Comparison of ENCODE assay signal across 13 cellular contexts in genomic region chr15:71237456-71238188, GRCh38.
DNase-seq lines count a peak whose midpoint lies in the region; ATAC-seq lines count a peak whose summit lies in the region.
"Had no signal": no experiment of that assay in that cellular context is flagged by ENCODE, and none has a peak within 500 bp of the region (broad histone marks: within the 10 kb centered on the region; RNA-seq: fewer than 3 reads in every experiment).

No MANE protein-coding gene starts in this region.

- in situ Hi-C loops in Caki2 (cut with HindIII; ENCODE audit: low pct_unique_long_range_greater_than_20kb, low sequenced_read_pairs) = no loop called here

- no peaks in the 10 kb centered on the region for H3K36me3 ChIP-seq in effector memory CD4-positive, alpha-beta T cell (ENCODE audit: control insufficient read depth, insufficient read depth, low read length)
- H3K36me3 ChIP-seq: HAP-1, pancreas had no signal

- no peak overlapping the region for H3K27ac Mint-ChIP-seq in activated CD8-positive, alpha-beta T cell treated with anti-CD3 and anti-CD28 coated beads, Interleukin-2, amount 10 ng/mL, durations not matched to agents 7 days and 5 days
- H3K27ac Mint-ChIP-seq: endodermal cell had no signal

- H3K27me3 Mint-ChIP-seq in activated CD8-positive, alpha-beta T cell treated with anti-CD3 and anti-CD28 coated beads, Interleukin-2, amount 10 ng/mL, durations not matched to agents 7 days and 5 days (ENCODE audit: low read depth) = peaks cover 3% of the 10 kb centered on the region

- CTCF ChIA-PET in activated CD8-positive, alpha-beta T cell treated with anti-CD3 and anti-CD28 coated beads, Interleukin-2, amount 10 ng/mL, durations not matched to agents 7 days and 5 days (lab: Charles Lee) = no interaction called here

- H3K27me3 ChIP-seq in effector memory CD4-positive, alpha-beta T cell (replicated peaks; ENCODE audit: control insufficient read depth, insufficient read depth, low read length, poor library complexity, severe bottlenecking) = no peaks in the 10 kb centered on the region
- H3K27me3 ChIP-seq: pancreas had no signal

- POLR2A ChIA-PET in activated CD8-positive, alpha-beta T cell treated with anti-CD3 and anti-CD28 coated beads, Interleukin-2, amount 10 ng/mL, durations not matched to agents 7 days and 5 days (lab: Charles Lee) = no interaction called here

- H3K4me1 Mint-ChIP-seq in activated CD8-positive, alpha-beta T cell treated with anti-CD3 and anti-CD28 coated beads, Interleukin-2, amount 10 ng/mL, durations not matched to agents 7 days and 5 days (ENCODE audit: low read depth) = no peaks in the 10 kb centered on the region
- H3K4me1 Mint-ChIP-seq: stimulated activated naive CD8-positive, alpha-beta T cell treated with anti-CD3 and anti-CD28 coated beads, Interleukin-15, amount 100 ng/mL, for 72 hours had no signal

- peak; percentile 88 for DNase-seq in Caki2 (ENCODE audit: low read depth)
- peak; percentile 33 for DNase-seq in NCI-H69 (lab: John Stamatoyannopoulos, UW)
- DNase-seq in mucosa of gallbladder (ENCODE audit: low spot score) = peak; percentile 76
- DNase-seq in effector memory CD4-positive, alpha-beta T cell = no peak
- no peak for DNase-seq in activated T-cell treated with anti-CD3 and anti-CD28 coated beads, Interleukin-2, amount 50 U/mL, for 48 hours
- no peak for DNase-seq in activated CD8-positive, alpha-beta T cell treated with anti-CD3 and anti-CD28 coated beads, Interleukin-2, amount 10 ng/mL, durations not matched to agents 7 days and 5 days
- DNase-seq: endodermal cell; NCI-H1436; pancreas; stimulated activated naive CD8-positive, alpha-beta T cell treated with anti-CD3 and anti-CD28 coated beads, Interleukin-15, amount 100 ng/mL, for 72 hours had no signal

- peak; percentile 98 for ATAC-seq in esophagus mucosa
- ATAC-seq in HG03159 (IDR thresholded peaks at IDR 0.05; ENCODE audit: unreplicated experiment) = no peak
- no peak for ATAC-seq in activated CD8-positive, alpha-beta T cell treated with anti-CD3 and anti-CD28 coated beads, Interleukin-2, amount 10 ng/mL, durations not matched to agents 7 days and 5 days
- ATAC-seq: stimulated activated naive CD8-positive, alpha-beta T cell treated with anti-CD3 and anti-CD28 coated beads, Interleukin-15, amount 100 ng/mL, for 72 hours had no signal

- no peaks in the 10 kb centered on the region for H3K4me1 ChIP-seq in effector memory CD4-positive, alpha-beta T cell (ENCODE audit: control insufficient read depth, insufficient read depth, low read length, poor library complexity, severe bottlenecking)
- H3K4me1 ChIP-seq: pancreas had no signal

- no peak overlapping the region for H3K27ac ChIP-seq in effector memory CD4-positive, alpha-beta T cell (ENCODE audit: insufficient read depth, low read length, poor library complexity, severe bottlenecking)
- H3K27ac ChIP-seq: pancreas had no signal

- no peaks in the 10 kb centered on the region for H3K36me3 Mint-ChIP-seq in activated CD8-positive, alpha-beta T cell treated with anti-CD3 and anti-CD28 coated beads, Interleukin-2, amount 10 ng/mL, durations not matched to agents 7 days and 5 days (ENCODE audit: low read depth)

- H3K4me3 Mint-ChIP-seq in activated CD8-positive, alpha-beta T cell treated with anti-CD3 and anti-CD28 coated beads, Interleukin-2, amount 10 ng/mL, durations not matched to agents 7 days and 5 days = no peak overlapping the region
- H3K4me3 Mint-ChIP-seq: endodermal cell; stimulated activated naive CD8-positive, alpha-beta T cell treated with anti-CD3 and anti-CD28 coated beads, Interleukin-15, amount 100 ng/mL, for 72 hours had no signal

- H3K4me3 ChIP-seq in effector memory CD4-positive, alpha-beta T cell (ENCODE audit: insufficient read depth, low read depth, low read length, poor library complexity, severe bottlenecking) = no peak overlapping the region
- H3K4me3 ChIP-seq: HAP-1, pancreas had no signal

- no peaks in the 10 kb centered on the region for H3K9me3 Mint-ChIP-seq in activated CD8-positive, alpha-beta T cell treated with anti-CD3 and anti-CD28 coated beads, Interleukin-2, amount 10 ng/mL, durations not matched to agents 7 days and 5 days (ENCODE audit: insufficient read depth)
- H3K9me3 Mint-ChIP-seq: endodermal cell; stimulated activated naive CD8-positive, alpha-beta T cell treated with anti-CD3 and anti-CD28 coated beads, Interleukin-15, amount 100 ng/mL, for 72 hours had no signal

- H3K9me3 ChIP-seq in effector memory CD4-positive, alpha-beta T cell (ENCODE audit: control insufficient read depth, low read length) = no peaks in the 10 kb centered on the region
- H3K9me3 ChIP-seq: HAP-1, pancreas had no signal

Comparison
In these comparisons a context has a peak if more than half of its experiments do, and no peak if none do; other contexts are left out.
1. DNase-seq: peak in Caki2 (single experiment), NCI-H69 (single experiment) and mucosa of gallbladder (single experiment); none in effector memory CD4-positive, alpha-beta T cell (0 of 3), activated T-cell treated with anti-CD3 and anti-CD28 coated beads, Interleukin-2, amount 50 U/mL, for 48 hours (0 of 2) and activated CD8-positive, alpha-beta T cell treated with anti-CD3 and anti-CD28 coated beads, Interleukin-2, amount 10 ng/mL, durations not matched to agents 7 days and 5 days (single experiment).